20 cellular contexts compared by ENCODE assay signal in the genomic region with DNA sequence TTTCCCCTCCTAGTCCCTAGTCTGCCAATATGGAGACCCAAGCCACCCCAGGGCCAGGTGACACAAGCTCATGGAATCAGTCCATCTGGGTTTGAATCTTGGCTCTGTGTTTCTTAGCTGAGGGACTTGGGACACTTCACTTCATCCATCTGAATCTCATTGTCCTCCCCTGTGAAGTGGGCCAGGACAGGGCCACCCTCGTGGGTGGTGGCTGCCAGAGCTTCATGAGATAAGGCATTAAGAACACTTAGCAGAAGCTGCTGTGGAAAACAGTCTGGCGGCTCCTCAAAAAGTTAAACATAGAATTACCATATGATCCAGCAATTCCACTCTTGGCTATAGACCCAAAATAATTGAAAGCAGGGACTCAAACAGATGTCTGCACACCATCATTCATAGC. TPM values are rescaled to one million over a fixed set of nuclear protein-coding genes. Genes with fewer than 3 reads are reported as not detected.
DNase-seq lines count a peak whose midpoint lies in the region; ATAC-seq and TF ChIP-seq lines count a peak whose summit lies in the region.
"Had no signal": no experiment of that assay in that cellular context is flagged by ENCODE, and none has a peak within 500 bp of the region (broad histone marks: within the 10 kb centered on the region; RNA-seq: fewer than 3 reads in every experiment).

No MANE protein-coding gene starts in this region.

- no peaks in the 10 kb centered on the region for H3K27me3 ChIP-seq in right cardiac atrium (ENCODE audit: control insufficient read depth, insufficient read depth)
- no peaks in the 10 kb centered on the region for H3K27me3 ChIP-seq in PC-3 (ENCODE audit: low read length)

- H3K27ac ChIP-seq in right cardiac atrium (ENCODE audit: low read length) = peak overlapping the region; percentile 39
- no peak overlapping the region for H3K27ac ChIP-seq in PC-3 (ENCODE audit: low read length)

- no peaks in the 10 kb centered on the region for H3F3A ChIP-seq in PC-3 (ENCODE audit: low read length, unreplicated experiment)

- DNase-seq in GM20000 (ENCODE audit: low spot score) (peak; percentile 4), left cardiac atrium (no peak), right cardiac atrium (peak in 1 of 3 donors; percentile 73), NCI-H2107 (lab: John Stamatoyannopoulos, UW) (no peak), PC-3 (no peak), DMS153 treated with DMSO at 0.1 percent for 48 hours (lab: John Stamatoyannopoulos, UW; ENCODE audit: unreplicated experiment) (no peak)
- DNase-seq: C1 segment of cervical spinal cord; Calu3; CD4-positive, alpha-beta memory T cell; COR-L47; DND-41; GOT3; HFFc6 had no signal

- POLR2A ChIA-PET in PC-3 (lab: Charles Lee; ENCODE audit: unreplicated experiment) = no interaction called here

- H4K20me1 ChIP-seq in PC-3 (ENCODE audit: low read length) = no peaks in the 10 kb centered on the region

- CTCF ChIA-PET in PC-3 (lab: Charles Lee) = no interaction called here

- WGBS in right cardiac atrium = 36% methylated on average over 2 of the region's 2 CpGs

- ATAC-seq in left cardiac atrium = peak; percentile 37 to 49
- ATAC-seq in right cardiac atrium = peak in 1 of 2 donors; percentile 47
- ATAC-seq in HG03095 (IDR thresholded peaks at IDR 0.05; ENCODE audit: unreplicated experiment) = no peak
- no peak for ATAC-seq in PC-3
- ATAC-seq: GM12878 had no signal

- no TSS peak for BruUV-seq in PC-3 (replicated peaks; lab: Mats Ljungman, UMichigan)

- H3K36me3 Mint-ChIP-seq in dendritic cell treated with granulocyte-macrophage colony-stimulating factor and Interleukin-4, amounts not matched to agents 40 ng/mL and 50 ng/mL, for 4 days (ENCODE audit: low read depth) = no peaks in the 10 kb centered on the region
- H3K36me3 Mint-ChIP-seq: CD4-positive, alpha-beta memory T cell had no signal

- H3K36me3 ChIP-seq in PC-3 (ENCODE audit: low read depth, low read length) = no peaks in the 10 kb centered on the region
- H3K36me3 ChIP-seq: HAP-1 had no signal

- no peaks in the 10 kb centered on the region for H3K9me3 Mint-ChIP-seq in dendritic cell treated with granulocyte-macrophage colony-stimulating factor and Interleukin-4, amounts not matched to agents 40 ng/mL and 50 ng/mL, for 4 days
- H3K9me3 Mint-ChIP-seq: HFFc6 had no signal

- H3K9ac ChIP-seq in PC-3 (ENCODE audit: low read length) = no peak overlapping the region

- no peaks in the 10 kb centered on the region for H3K9me2 ChIP-seq in PC-3 (replicated peaks; ENCODE audit: low read length)

- no peak overlapping the region for H3K4me2 ChIP-seq in PC-3 (ENCODE audit: low read length)

- TF ChIP-seq CTCF in GM20000 (IDR thresholded peaks at IDR 0.05; ENCODE audit: extremely low read depth, missing control alignments) (no peak), PC-3 (conservative IDR thresholded peaks at IDR 0.05; ENCODE audit: low read depth, low read length) (no peak)

- H3K27me3 Mint-ChIP-seq in dendritic cell treated with granulocyte-macrophage colony-stimulating factor and Interleukin-4, amounts not matched to agents 40 ng/mL and 50 ng/mL, for 4 days = peaks cover 34% of the 10 kb centered on the region

- H3K4me3 ChIP-seq in right cardiac atrium (ENCODE audit: low read length) (no peak overlapping the region), PC-3 (ENCODE audit: low read length) (no peak overlapping the region)
- H3K4me3 ChIP-seq: GM12878, HAP-1 had no signal

- peak overlapping the region; percentile 52 for H3K27ac Mint-ChIP-seq in dendritic cell treated with granulocyte-macrophage colony-stimulating factor and Interleukin-4, amounts not matched to agents 40 ng/mL and 50 ng/mL, for 4 days
- H3K27ac Mint-ChIP-seq: CD4-positive, alpha-beta memory T cell; HFFc6 had no signal

- peaks cover 14% of the 10 kb centered on the region for H3K4me1 Mint-ChIP-seq in dendritic cell treated with granulocyte-macrophage colony-stimulating factor and Interleukin-4, amounts not matched to agents 40 ng/mL and 50 ng/mL, for 4 days (ENCODE audit: low read depth)
- H3K4me1 Mint-ChIP-seq: CD4-positive, alpha-beta memory T cell had no signal

- no peak overlapping the region for H2AFZ ChIP-seq in PC-3 (ENCODE audit: low read length)

- H3K79me2 ChIP-seq in PC-3 (ENCODE audit: low read length) = no peaks in the 10 kb centered on the region

- intact Hi-C loops in dendritic cell treated with granulocyte-macrophage colony-stimulating factor and Interleukin-4, amounts not matched to agents 40 ng/mL and 50 ng/mL, for 4 days (cut with micrococcal nuclease) = no loop called here
- intact Hi-C loops in left cardiac atrium (cut with DNase I) (loop anchor here (10.0 kb wide), 2 partner anchors 323 to 453 kb away; no protein-coding TSS in a partner anchor), right cardiac atrium (cut with DNase I) (loop anchor here in 1 of 4 donors (10.0 kb wide), 1 partner anchor 163 kb away; no protein-coding TSS in a partner anchor), PC-3 (cut with micrococcal nuclease) (no loop called here)

- peaks cover 2% of the 10 kb centered on the region for H3K4me1 ChIP-seq in right cardiac atrium (ENCODE audit: control insufficient read depth, insufficient read depth, low read length)
- no peaks in the 10 kb centered on the region; the same call in 1 of the 2 replicates for H3K4me1 ChIP-seq in PC-3 (ENCODE audit: insufficient read depth, low read length)

- H3K4me3 Mint-ChIP-seq in dendritic cell treated with granulocyte-macrophage colony-stimulating factor and Interleukin-4, amounts not matched to agents 40 ng/mL and 50 ng/mL, for 4 days = no peak overlapping the region
- H3K4me3 Mint-ChIP-seq: CD4-positive, alpha-beta memory T cell; HFFc6 had no signal

- no peaks in the 10 kb centered on the region for H3K9me3 ChIP-seq in right cardiac atrium (ENCODE audit: control insufficient read depth, low read length)
- H3K9me3 ChIP-seq in PC-3 (ENCODE audit: low read length) = no peaks in the 10 kb centered on the region
- H3K9me3 ChIP-seq: HAP-1 had no signal

RNA-seq across cellular contexts. Expression of a gene that starts 42.3 kb away (rescaled TPM):
- total RNA-seq in left cardiac atrium (10 to 100 TPM in 1 of 2 donors, 1 to 10 TPM in 1; 8.3 to 19.3 TPM), right cardiac atrium (10 to 100 TPM; 12.3 to 30.1 (median 22.3) TPM), PC-3 (2014; rRNA removed) (not detected in 2 replicates)
- 42.5 TPM for polyA plus RNA-seq in right cardiac atrium
- total RNA-seq: A172; A673; Calu3; CD4-positive, alpha-beta memory T cell; HFFc6 had no signal
- polyA plus RNA-seq: BJ; CD4-positive, alpha-beta memory T cell had no signal

Comparison
In these comparisons a context has a peak if more than half of its experiments do, and no peak if none do; other contexts are left out.
1. ATAC-seq: peak in left cardiac atrium (2 of 2); none in HG03095 (single experiment) and PC-3 (single experiment).
2. intact Hi-C loops: an anchor here in left cardiac atrium (10.0 kb wide); none called in dendritic cell treated with granulocyte-macrophage colony-stimulating factor and Interleukin-4, amounts not matched to agents 40 ng/mL and 50 ng/mL, for 4 days and PC-3.